In the genomic region with DNA sequence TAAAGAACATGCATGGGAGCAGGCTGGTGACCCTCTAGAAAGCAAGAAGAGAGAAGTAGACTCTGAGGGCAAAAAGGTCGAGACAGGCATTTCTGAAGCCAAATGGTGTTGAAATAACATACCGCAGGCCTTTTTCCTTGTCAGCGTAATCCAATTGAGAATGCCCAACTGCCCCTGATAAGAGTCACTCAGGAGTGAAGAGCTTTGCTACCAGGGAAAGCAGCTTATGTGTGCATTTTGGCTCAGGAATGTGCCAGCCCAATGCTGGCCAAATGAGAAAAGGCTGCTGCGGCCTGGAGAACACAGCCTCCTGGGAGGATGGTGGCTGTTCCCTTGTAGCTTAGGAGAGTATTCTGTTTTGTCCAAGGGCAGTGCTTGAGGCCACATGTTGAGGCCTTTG, we compare ENCODE assay signal across 18 cellular contexts.
A peak's percentile ranks its signal among the peaks of the same experiment; 100 is the strongest.
DNase-seq lines count a peak whose midpoint lies in the region; ATAC-seq, FAIRE-seq and TF ChIP-seq lines count a peak whose summit lies in the region.
"Had no signal": no experiment of that assay in that cellular context is flagged by ENCODE, and none has a peak within 500 bp of the region (broad histone marks: within the 10 kb centered on the region; RNA-seq: fewer than 3 reads in every experiment).

No MANE protein-coding gene starts in this region.

- H3K36me3 ChIP-seq in liver (ENCODE audit: control insufficient read depth in 4 of 4, insufficient read depth in 3 of 4, low read depth in 1 of 4, low read length in 3 of 4) (peaks cover 0 to 6% (median 2%) of the 10 kb centered on the region in 4 donors), HepG2 (replicated peaks in 1 of 2; ENCODE audit: control insufficient read depth in 1 of 2, insufficient read depth in 2 of 2, low read length in 2 of 2) (peaks cover 6 to 21% of the 10 kb centered on the region in 2 experiments; a peak in 3 of 5 replicates), cardiac muscle cell (no peaks in the 10 kb centered on the region), neural progenitor cell (no peaks in the 10 kb centered on the region)

- H3K4me1 Mint-ChIP-seq in neural progenitor cell, result peaks cover 30% of the 10 kb centered on the region

- peak overlapping the region; percentile 5 for H3K4me3 Mint-ChIP-seq in neural progenitor cell
- H3K4me3 Mint-ChIP-seq: activated CD8-positive, alpha-beta T cell treated with anti-CD3 and anti-CD28 coated beads for 36 hours; natural killer cell had no signal

- no peak for TF ChIP-seq RAD21 in liver (IDR thresholded peaks at IDR 0.05)
- no peak for TF ChIP-seq RAD21 in HepG2 (CRISPR knock-in tag; IDR thresholded peaks at IDR 0.05)

- H3K4me2 ChIP-seq in HepG2 (ENCODE audit: low read depth, low read length), result no peak overlapping the region
- H3K4me2 ChIP-seq in neural progenitor cell, result peak overlapping the region; percentile 64
- H3K4me2 ChIP-seq: A549 had no signal

- no peak overlapping the region for H3K27ac ChIP-seq in liver (ENCODE audit: low read depth in 1 of 2, low read length in 2 of 2)
- no peak overlapping the region for H3K27ac ChIP-seq in HepG2 (ENCODE audit: extremely low read length, insufficient read depth, low read length)
- peak overlapping the region; percentile 96 for H3K27ac ChIP-seq in cardiac muscle cell
- H3K27ac ChIP-seq in neural progenitor cell, result peak overlapping the region; percentile 78
- H3K27ac ChIP-seq: A549, coronary artery had no signal

- ATAC-seq in HepG2, result no peak
- ATAC-seq: A549; activated CD8-positive, alpha-beta T cell treated with anti-CD3 and anti-CD28 coated beads for 36 hours; natural killer cell had no signal

- intact Hi-C loops in HepG2 (cut with micrococcal nuclease; ENCODE audit: unreplicated experiment), result loop anchor here (10.0 kb wide), 1 partner anchor 49 kb away; no protein-coding TSS in a partner anchor

- in situ Hi-C loops in HepG2 (cut with HindIII; ENCODE audit: extremely low pct_ligation_motif_present, low pct_unique_long_range_greater_than_20kb), result no loop called here

- H3K9me3 ChIP-seq in liver (ENCODE audit: control insufficient read depth in 4 of 4, low read length in 3 of 4) (no peaks in the 10 kb centered on the region), HepG2 (ENCODE audit: low read length) (no peaks in the 10 kb centered on the region), cardiac muscle cell (ENCODE audit: low read depth) (no peaks in the 10 kb centered on the region), neural progenitor cell (ENCODE audit: low read depth) (no peaks in the 10 kb centered on the region)
- H3K9me3 ChIP-seq: A549 had no signal

- H3K4me3 ChIP-seq in liver (ENCODE audit: low read depth in 1 of 3, low read length in 3 of 3) (no peak overlapping the region), HepG2 (replicated peaks in 1 of 3; ENCODE audit: insufficient read depth in 1 of 3, low read depth in 2 of 3, low read length in 3 of 3) (no peak overlapping the region), cardiac muscle cell (no peak overlapping the region), neural progenitor cell (peak overlapping the region; percentile 16)
- H3K4me3 ChIP-seq: A549, coronary artery had no signal

- DNase-seq in HepG2 (ENCODE audit: low spot score), result no peak
- DNase-seq in cardiac muscle cell (ENCODE audit: low read depth in 1 of 2, low spot score in 1 of 2), result peak; percentile 84 to 96
- DNase-seq in neural progenitor cell (ENCODE audit: low spot score), result peak; percentile 95
- DNase-seq in NCI-H2171 (lab: John Stamatoyannopoulos, UW), result no peak
- DNase-seq in NCI-H510A (lab: John Stamatoyannopoulos, UW), result no peak
- no peak for DNase-seq in medulla oblongata (ENCODE audit: extremely low spot score)
- DNase-seq in NCI-H774 (lab: John Stamatoyannopoulos, UW), result no peak
- DNase-seq: activated CD8-positive, alpha-beta T cell treated with anti-CD3 and anti-CD28 coated beads for 36 hours; activated gamma-delta T cell; Calu3; natural killer cell; NCI-H1092 treated with DMSO at 0.1 percent for 48 hours; NCI-H345; RPMI8226; T-helper 9 cell had no signal

- no peaks in the 10 kb centered on the region for H3K9me3 Mint-ChIP-seq in neural progenitor cell
- H3K9me3 Mint-ChIP-seq: activated CD8-positive, alpha-beta T cell treated with anti-CD3 and anti-CD28 coated beads for 36 hours; natural killer cell had no signal

- TF ChIP-seq CTCF in liver (IDR thresholded peaks at IDR 0.05; ENCODE audit: low read depth, low read length, missing input control) (no peak), HepG2 (CRISPR knock-in tag; IDR thresholded peaks at IDR 0.05) (no peak), cardiac muscle cell (IDR thresholded peaks at IDR 0.05; ENCODE audit: low read depth, low read length) (no peak), neural progenitor cell (IDR thresholded peaks at IDR 0.05) (no peak)

- peaks cover 6% of the 10 kb centered on the region for H3K27me3 Mint-ChIP-seq in neural progenitor cell (ENCODE audit: insufficient read depth, low read depth)
- H3K27me3 Mint-ChIP-seq: activated CD8-positive, alpha-beta T cell treated with anti-CD3 and anti-CD28 coated beads for 36 hours had no signal

- BruUV-seq in HepG2 (replicated peaks; lab: Mats Ljungman, UMichigan), result no TSS peak

- H3K79me2 ChIP-seq in HepG2 (ENCODE audit: insufficient read depth, low read length) (peaks cover 2% of the 10 kb centered on the region), neural progenitor cell (ENCODE audit: low read depth) (peaks cover 31% of the 10 kb centered on the region)

- H3K4me1 ChIP-seq in liver (ENCODE audit: control insufficient read depth in 4 of 4, insufficient read depth in 4 of 4, low read length in 3 of 4) (no peaks in the 10 kb centered on the region), HepG2 (ENCODE audit: insufficient read depth, low read length) (0 out of 2 replicates have a peak, but pooled peaks cover under 1% of the 10 kb centered on the region), cardiac muscle cell (ENCODE audit: low read depth) (peaks cover 55% of the 10 kb centered on the region), neural progenitor cell (peaks cover 38% of the 10 kb centered on the region)
- H3K4me1 ChIP-seq: A549 had no signal

- FAIRE-seq in HepG2 (lab: Jason Lieb, UNC), result no peak
- FAIRE-seq: A549 had no signal

- peaks cover 24% of the 10 kb centered on the region for H3F3A ChIP-seq in neural progenitor cell (ENCODE audit: low read depth)

- H3K9ac ChIP-seq in liver (ENCODE audit: low read depth in 1 of 2, low read length in 2 of 2), result no peak overlapping the region
- no peak overlapping the region for H3K9ac ChIP-seq in HepG2 (ENCODE audit: insufficient read depth, low read depth, low read length)
- H3K9ac ChIP-seq in neural progenitor cell, result no peak overlapping the region

- H2AFZ ChIP-seq in HepG2 (ENCODE audit: low read length) (no peak overlapping the region), neural progenitor cell (replicated peaks) (no peak overlapping the region)

- no peaks in the 10 kb centered on the region for H3K27me3 ChIP-seq in liver (ENCODE audit: control insufficient read depth in 4 of 4, insufficient read depth in 4 of 4, low read length in 3 of 4)
- no peaks in the 10 kb centered on the region; a peak in 1 of 5 replicates for H3K27me3 ChIP-seq in HepG2 (ENCODE audit: control insufficient read depth in 1 of 2, insufficient read depth in 2 of 2, low read length in 2 of 2)
- H3K27me3 ChIP-seq in cardiac muscle cell, result no peaks in the 10 kb centered on the region
- H3K27me3 ChIP-seq in neural progenitor cell, result no peaks in the 10 kb centered on the region

- POLR2A ChIA-PET in HepG2 (lab: Yijun Ruan, JAX), result no interaction called here

- CTCF ChIA-PET in HepG2 (lab: Yijun Ruan, JAX; ENCODE audit: low intra/inter-chr PET ratio, low total read pairs), result no interaction called here

- H4K20me1 ChIP-seq in HepG2 (ENCODE audit: insufficient read depth, low read length), result no peaks in the 10 kb centered on the region
- peaks cover 5% of the 10 kb centered on the region for H4K20me1 ChIP-seq in neural progenitor cell (ENCODE audit: low read depth)

- no peak for TF ChIP-seq EP300 in HepG2 (IDR thresholded peaks at IDR 0.05; ENCODE audit: low read depth in 2 of 2, low read length in 2 of 2)
- no peak for TF ChIP-seq EP300 in HepG2 (CRISPR knock-in tag; IDR thresholded peaks at IDR 0.05; ENCODE audit: borderline replicate concordance)

- TF ChIP-seq POLR2A in HepG2 (IDR thresholded peaks at IDR 0.05; ENCODE audit: insufficient read depth in 1 of 2, low read depth in 2 of 2, low read length in 2 of 2), result no peak

- peak overlapping the region; percentile 81 for H3K27ac Mint-ChIP-seq in neural progenitor cell
- H3K27ac Mint-ChIP-seq: activated CD8-positive, alpha-beta T cell treated with anti-CD3 and anti-CD28 coated beads for 36 hours; natural killer cell had no signal

- peaks cover 16% of the 10 kb centered on the region for H3K36me3 Mint-ChIP-seq in neural progenitor cell
- H3K36me3 Mint-ChIP-seq: natural killer cell had no signal

- WGBS in liver, result 73% methylated on average over 4 of the region's 4 CpGs
- 93% methylated on average over 4 of the region's 4 CpGs for WGBS in HepG2 (ENCODE audit: low lambda C conversion rate)

TF ChIP-seq in liver, 16 proteins besides CTCF, POLR2A, EP300 and RAD21 (continues in another document):
- TF ChIP-seq HNF4G (IDR thresholded peaks at IDR 0.05) (no peak), FOXA1 (IDR thresholded peaks at IDR 0.05) (no peak), EGR1 (IDR thresholded peaks at IDR 0.05; ENCODE audit: low read depth in 2 of 2) (no peak), FOXA2 (IDR thresholded peaks at IDR 0.05) (no peak), NR2F2 (IDR thresholded peaks at IDR 0.05) (peak; percentile 33)
- TF ChIP-seq, protein P1, sequence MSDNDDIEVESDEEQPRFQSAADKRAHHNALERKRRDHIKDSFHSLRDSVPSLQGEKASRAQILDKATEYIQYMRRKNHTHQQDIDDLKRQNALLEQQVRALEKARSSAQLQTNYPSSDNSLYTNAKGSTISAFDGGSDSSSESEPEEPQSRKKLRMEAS (IDR thresholded peaks at IDR 0.05), result no peak
- TF ChIP-seq, protein P2, sequence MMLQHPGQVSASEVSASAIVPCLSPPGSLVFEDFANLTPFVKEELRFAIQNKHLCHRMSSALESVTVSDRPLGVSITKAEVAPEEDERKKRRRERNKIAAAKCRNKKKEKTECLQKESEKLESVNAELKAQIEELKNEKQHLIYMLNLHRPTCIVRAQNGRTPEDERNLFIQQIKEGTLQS (IDR thresholded peaks at IDR 0.05), result no peak

TF ChIP-seq in HepG2, 621 proteins besides CTCF, POLR2A, EP300 and RAD21:
- no peak for TF ChIP-seq KLF11 (CRISPR knock-in tag; IDR thresholded peaks at IDR 0.05)
- TF ChIP-seq ZNF530 (CRISPR knock-in tag; IDR thresholded peaks at IDR 0.05; ENCODE audit: low read depth), result no peak
- TF ChIP-seq MIXL1 (CRISPR knock-in tag; IDR thresholded peaks at IDR 0.05), result no peak
- no peak for TF ChIP-seq FOXJ3 (CRISPR knock-in tag; IDR thresholded peaks at IDR 0.05; ENCODE audit: borderline replicate concordance)
- no peak for TF ChIP-seq YEATS4 (CRISPR knock-in tag; IDR thresholded peaks at IDR 0.05; ENCODE audit: borderline replicate concordance)
- TF ChIP-seq MAFK (conservative IDR thresholded peaks at IDR 0.05 in 1 of 2, IDR thresholded peaks at IDR 0.05 in 1 of 2; ENCODE audit: low read length in 2 of 2), result 0 out of 4 replicates have a peak, but pooled peaks of 1 of the 2 experiments have one; percentile 14
- TF ChIP-seq ZNF12 (CRISPR knock-in tag; IDR thresholded peaks at IDR 0.05), result no peak
TF ChIP-seq in HepG2: peak in this region for 1.

Comparison
In these comparisons a context has a peak if more than half of its experiments do, and no peak if none do; other contexts are left out.
1. H3K27ac ChIP-seq: peak in cardiac muscle cell (single experiment) and neural progenitor cell (single experiment); none in liver (0 of 2) and HepG2 (single experiment).
2. DNase-seq: peak in cardiac muscle cell (2 of 2) and neural progenitor cell (single experiment); none in HepG2 (single experiment), NCI-H2171 (single experiment), NCI-H510A (single experiment), medulla oblongata (single experiment) and NCI-H774 (single experiment).